Comparison of ENCODE assay signal across 1 cellular context in the genomic region with DNA sequence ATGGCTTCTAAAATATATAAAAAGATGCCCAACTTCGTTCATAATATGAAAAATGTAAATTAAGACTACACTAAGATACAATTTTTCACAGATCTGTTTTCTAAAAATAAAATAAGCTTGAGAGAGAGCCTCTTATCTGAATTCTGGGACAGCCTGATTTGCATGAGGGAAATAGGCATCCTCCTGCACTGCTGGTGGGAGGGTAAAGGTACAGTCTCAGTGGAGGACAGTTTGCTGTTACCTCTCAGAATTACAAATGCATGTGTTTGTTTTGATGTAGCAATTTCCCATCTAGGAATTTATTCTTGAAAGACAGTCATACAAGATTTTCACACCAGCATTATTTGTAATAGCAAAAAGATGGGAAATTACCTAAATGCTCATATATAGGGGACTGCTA.
TF ChIP-seq lines count a peak whose summit lies in the region.

No MANE protein-coding gene starts in this region.

TF ChIP-seq in A549, 52 proteins besides CTCF, POLR2A, EP300 and RAD21 (continued from another document):
- TF ChIP-seq CEBPB (IDR thresholded peaks at IDR 0.05) (peak in 1 of 2 experiments; percentile 45; a peak in 1 of 4 replicates), GATA3 (IDR thresholded peaks at IDR 0.05; ENCODE audit: borderline replicate concordance) (no peak), RNF2 (IDR thresholded peaks at IDR 0.05; ENCODE audit: borderline replicate concordance, low read depth) (no peak)
- TF ChIP-seq, protein P1, sequence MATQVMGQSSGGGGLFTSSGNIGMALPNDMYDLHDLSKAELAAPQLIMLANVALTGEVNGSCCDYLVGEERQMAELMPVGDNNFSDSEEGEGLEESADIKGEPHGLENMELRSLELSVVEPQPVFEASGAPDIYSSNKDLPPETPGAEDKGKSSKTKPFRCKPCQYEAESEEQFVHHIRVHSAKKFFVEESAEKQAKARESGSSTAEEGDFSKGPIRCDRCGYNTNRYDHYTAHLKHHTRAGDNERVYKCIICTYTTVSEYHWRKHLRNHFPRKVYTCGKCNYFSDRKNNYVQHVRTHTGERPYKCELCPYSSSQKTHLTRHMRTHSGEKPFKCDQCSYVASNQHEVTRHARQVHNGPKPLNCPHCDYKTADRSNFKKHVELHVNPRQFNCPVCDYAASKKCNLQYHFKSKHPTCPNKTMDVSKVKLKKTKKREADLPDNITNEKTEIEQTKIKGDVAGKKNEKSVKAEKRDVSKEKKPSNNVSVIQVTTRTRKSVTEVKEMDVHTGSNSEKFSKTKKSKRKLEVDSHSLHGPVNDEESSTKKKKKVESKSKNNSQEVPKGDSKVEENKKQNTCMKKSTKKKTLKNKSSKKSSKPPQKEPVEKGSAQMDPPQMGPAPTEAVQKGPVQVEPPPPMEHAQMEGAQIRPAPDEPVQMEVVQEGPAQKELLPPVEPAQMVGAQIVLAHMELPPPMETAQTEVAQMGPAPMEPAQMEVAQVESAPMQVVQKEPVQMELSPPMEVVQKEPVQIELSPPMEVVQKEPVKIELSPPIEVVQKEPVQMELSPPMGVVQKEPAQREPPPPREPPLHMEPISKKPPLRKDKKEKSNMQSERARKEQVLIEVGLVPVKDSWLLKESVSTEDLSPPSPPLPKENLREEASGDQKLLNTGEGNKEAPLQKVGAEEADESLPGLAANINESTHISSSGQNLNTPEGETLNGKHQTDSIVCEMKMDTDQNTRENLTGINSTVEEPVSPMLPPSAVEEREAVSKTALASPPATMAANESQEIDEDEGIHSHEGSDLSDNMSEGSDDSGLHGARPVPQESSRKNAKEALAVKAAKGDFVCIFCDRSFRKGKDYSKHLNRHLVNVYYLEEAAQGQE (IDR thresholded peaks at IDR 0.05) = no peak
